24 cellular contexts compared by ENCODE assay signal in genomic region chr15:68427366-68427765, GRCh38. TPM values are rescaled to one million over a fixed set of nuclear protein-coding genes. Genes with fewer than 3 reads are reported as not detected.
DNase-seq lines count a peak whose midpoint lies in the region; ATAC-seq and TF ChIP-seq lines count a peak whose summit lies in the region.
"Had no signal": no experiment of that assay in that cellular context is flagged by ENCODE, and none has a peak within 500 bp of the region (broad histone marks: within the 10 kb centered on the region; RNA-seq: fewer than 3 reads in every experiment).

No MANE protein-coding gene starts in this region.

- H3K79me2 ChIP-seq in SK-N-SH (ENCODE audit: insufficient read depth) = no peaks in the 10 kb centered on the region; the same call in 1 of the 2 replicates

- H3K36me3 ChIP-seq in SK-N-SH (replicated peaks in 1 of 2; ENCODE audit: control insufficient read depth in 1 of 2, insufficient read depth in 2 of 2, low read length in 1 of 2) (no peaks in the 10 kb centered on the region), WERI-Rb-1 (no peaks in the 10 kb centered on the region)
- H3K36me3 ChIP-seq: esophagus muscularis mucosa, Peyer's patch, upper lobe of left lung had no signal

- no peak overlapping the region for H3K9ac ChIP-seq in SK-N-SH

- H4K20me1 ChIP-seq in SK-N-SH (ENCODE audit: insufficient read depth) = no peaks in the 10 kb centered on the region

- POLR2A ChIA-PET in SK-N-SH (lab: Yijun Ruan, JAX) = no interaction called here

- no peak for TF ChIP-seq RAD21 in SK-N-SH (IDR thresholded peaks at IDR 0.05; ENCODE audit: low read length)

- no peak overlapping the region for H2AFZ ChIP-seq in SK-N-SH (ENCODE audit: low read depth)

- DNase-seq in SK-N-SH (no peak), RPMI7951 (ENCODE audit: low read depth) (peak; percentile 27), kidney glomerular epithelial cell (lab: John Stamatoyannopoulos, UW) (peak; percentile 37), occipital lobe (lab: John Stamatoyannopoulos, UW) (no peak), SW 1271 (lab: John Stamatoyannopoulos, UW) (no peak), WERI-Rb-1 (no peak)
- DNase-seq in activated CD4-positive, CD25-positive, alpha-beta regulatory T cell (lab: John Stamatoyannopoulos, UW) = no peak
- DNase-seq: activated CD4-positive, alpha-beta T cell treated with anti-CD3 and anti-CD28 coated beads for 1 hour; activated naive CD4-positive, alpha-beta T cell treated with anti-CD3 and anti-CD28 coated beads, Interleukin-2, amount 50 U/mL, for 16 hours; CD4-positive, CD25-positive, alpha-beta regulatory T cell; DMS 273 treated with DMSO at 0.1 percent for 48 hours; effector CD8-positive, alpha-beta T cell; naive thymus-derived CD8-positive, alpha-beta T cell; NCI-H1694; NCI-H82; posterior cingulate gyrus; stimulated activated CD4-positive, alpha-beta T cell treated with anti-CD3 and anti-CD28 coated beads, Interleukin-2, amount 100 ng/mL, for 48 hours; stimulated activated naive CD8-positive, alpha-beta T cell treated with anti-CD3 and anti-CD28 coated beads, Interleukin-15, amount 100 ng/mL, for 72 hours; T-helper 9 cell; upper lobe of left lung had no signal

- TF ChIP-seq CTCF in SK-N-SH (IDR thresholded peaks at IDR 0.05) (no peak), WERI-Rb-1 (IDR thresholded peaks at IDR 0.05; ENCODE audit: low read depth, low read length) (no peak)

- H3K27me3 ChIP-seq in SK-N-SH (ENCODE audit: insufficient read depth) (peaks cover 10% of the 10 kb centered on the region), WERI-Rb-1 (ENCODE audit: insufficient read depth, low read depth, severe bottlenecking) (peaks cover 20% of the 10 kb centered on the region)

- H3K4me2 ChIP-seq in SK-N-SH = 0 out of 2 replicates have a peak overlapping the region, but pooled peaks have one; percentile 12

- H3K4me1 ChIP-seq in SK-N-SH (ENCODE audit: control insufficient read depth in 1 of 2, insufficient read depth in 2 of 2, low read depth in 1 of 2, low read length in 1 of 2) = peaks cover 0 to 11% of the 10 kb centered on the region in 2 experiments; a peak in 1 of 4 replicates

- H3K9me3 ChIP-seq in SK-N-SH (no peaks in the 10 kb centered on the region), WERI-Rb-1 (ENCODE audit: severe bottlenecking) (no peaks in the 10 kb centered on the region)
- H3K9me3 ChIP-seq: esophagus muscularis mucosa, Peyer's patch, upper lobe of left lung had no signal

- 39% methylated on average over 2 of the region's 3 CpGs for WGBS in SK-N-SH (ENCODE audit: low lambda C conversion rate)

- no peaks in the 10 kb centered on the region for H3K9me2 ChIP-seq in SK-N-SH

- H3K27ac ChIP-seq in SK-N-SH (ENCODE audit: low read depth in 2 of 2, low read length in 1 of 2) (no peak overlapping the region), WERI-Rb-1 (no peak overlapping the region)
- H3K27ac ChIP-seq: esophagus muscularis mucosa, Peyer's patch, skin epidermis, upper lobe of left lung had no signal

- no peaks in the 10 kb centered on the region for H3F3A ChIP-seq in SK-N-SH (replicated peaks; ENCODE audit: insufficient read depth)

- ATAC-seq in SK-N-SH treated with all-trans-retinoic acid at 6 μM for 48 hours = no peak
- ATAC-seq: naive thymus-derived CD8-positive, alpha-beta T cell; stimulated activated naive CD8-positive, alpha-beta T cell treated with anti-CD3 and anti-CD28 coated beads, Interleukin-15, amount 100 ng/mL, for 72 hours had no signal

- CTCF ChIA-PET in SK-N-SH (lab: Yijun Ruan, JAX) = interaction anchor here (0.5 to 1.2 kb wide), 3 partner anchors 87 to 174 kb away, joined by 3 to 4 read pairs (median 3); no protein-coding TSS in a partner anchor

- H3K4me3 ChIP-seq in SK-N-SH (ENCODE audit: low read depth in 2 of 2, low read length in 1 of 2) (no peak overlapping the region), WERI-Rb-1 (ENCODE audit: low read depth, low read length) (no peak overlapping the region)
- H3K4me3 ChIP-seq: esophagus muscularis mucosa, Peyer's patch, skin epidermis, upper lobe of left lung had no signal

- TF ChIP-seq EP300 in SK-N-SH (IDR thresholded peaks at IDR 0.05; ENCODE audit: borderline replicate concordance in 1 of 2, low read depth in 1 of 2, low read length in 1 of 2) = no peak

TF ChIP-seq in SK-N-SH, 30 proteins besides CTCF, POLR2A, EP300 and RAD21:
- TF ChIP-seq TEAD4 (IDR thresholded peaks at IDR 0.05; ENCODE audit: borderline replicate concordance, insufficient read depth) = no peak
- TF ChIP-seq, protein P1, sequence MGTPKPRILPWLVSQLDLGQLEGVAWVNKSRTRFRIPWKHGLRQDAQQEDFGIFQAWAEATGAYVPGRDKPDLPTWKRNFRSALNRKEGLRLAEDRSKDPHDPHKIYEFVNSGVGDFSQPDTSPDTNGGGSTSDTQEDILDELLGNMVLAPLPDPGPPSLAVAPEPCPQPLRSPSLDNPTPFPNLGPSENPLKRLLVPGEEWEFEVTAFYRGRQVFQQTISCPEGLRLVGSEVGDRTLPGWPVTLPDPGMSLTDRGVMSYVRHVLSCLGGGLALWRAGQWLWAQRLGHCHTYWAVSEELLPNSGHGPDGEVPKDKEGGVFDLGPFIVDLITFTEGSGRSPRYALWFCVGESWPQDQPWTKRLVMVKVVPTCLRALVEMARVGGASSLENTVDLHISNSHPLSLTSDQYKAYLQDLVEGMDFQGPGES (IDR thresholded peaks at IDR 0.05; ENCODE audit: low read depth, low read length) = no peak
- TF ChIP-seq FOXM1 (IDR thresholded peaks at IDR 0.05; ENCODE audit: low read depth) = no peak
TF ChIP-seq in SK-N-SH: peak in this region for 0.

TF ChIP-seq in SK-N-SH treated with all-trans-retinoic acid at 6 μM for 48 hours, 23 proteins besides CTCF, POLR2A, EP300 and RAD21:
- no peak for TF ChIP-seq OSR1 (CRISPR knock-in tag; IDR thresholded peaks at IDR 0.05)
- TF ChIP-seq ZNF70 (CRISPR knock-in tag; IDR thresholded peaks at IDR 0.05) = no peak
- TF ChIP-seq PPARA (CRISPR knock-in tag; IDR thresholded peaks at IDR 0.05; ENCODE audit: borderline replicate concordance) = no peak
- TF ChIP-seq ZC3H10 (CRISPR knock-in tag; IDR thresholded peaks at IDR 0.05) = no peak
- TF ChIP-seq PATZ1 (CRISPR knock-in tag; IDR thresholded peaks at IDR 0.05; ENCODE audit: borderline replicate concordance) = no peak
- TF ChIP-seq SNAI2 (CRISPR knock-in tag; IDR thresholded peaks at IDR 0.05) = no peak
- TF ChIP-seq CSDC2 (CRISPR knock-in tag; IDR thresholded peaks at IDR 0.05) = no peak
- TF ChIP-seq GLIS3 (CRISPR knock-in tag; IDR thresholded peaks at IDR 0.05) = no peak
- no peak for TF ChIP-seq ZFP3 (CRISPR knock-in tag; IDR thresholded peaks at IDR 0.05)
- no peak for TF ChIP-seq TOX (CRISPR knock-in tag; IDR thresholded peaks at IDR 0.05; ENCODE audit: borderline replicate concordance)
- no peak for TF ChIP-seq ZNF8 (CRISPR knock-in tag; IDR thresholded peaks at IDR 0.05)
- no peak for TF ChIP-seq POU6F1 (CRISPR knock-in tag; IDR thresholded peaks at IDR 0.05; ENCODE audit: borderline replicate concordance, low read depth)
- TF ChIP-seq, protein P2, sequence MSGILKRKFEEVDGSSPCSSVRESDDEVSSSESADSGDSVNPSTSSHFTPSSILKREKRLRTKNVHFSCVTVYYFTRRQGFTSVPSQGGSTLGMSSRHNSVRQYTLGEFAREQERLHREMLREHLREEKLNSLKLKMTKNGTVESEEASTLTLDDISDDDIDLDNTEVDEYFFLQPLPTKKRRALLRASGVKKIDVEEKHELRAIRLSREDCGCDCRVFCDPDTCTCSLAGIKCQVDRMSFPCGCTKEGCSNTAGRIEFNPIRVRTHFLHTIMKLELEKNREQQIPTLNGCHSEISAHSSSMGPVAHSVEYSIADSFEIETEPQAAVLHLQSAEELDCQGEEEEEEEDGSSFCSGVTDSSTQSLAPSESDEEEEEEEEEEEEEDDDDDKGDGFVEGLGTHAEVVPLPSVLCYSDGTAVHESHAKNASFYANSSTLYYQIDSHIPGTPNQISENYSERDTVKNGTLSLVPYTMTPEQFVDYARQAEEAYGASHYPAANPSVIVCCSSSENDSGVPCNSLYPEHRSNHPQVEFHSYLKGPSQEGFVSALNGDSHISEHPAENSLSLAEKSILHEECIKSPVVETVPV (CRISPR knock-in tag; IDR thresholded peaks at IDR 0.05) = no peak
- TF ChIP-seq BACH2 (CRISPR knock-in tag; IDR thresholded peaks at IDR 0.05; ENCODE audit: borderline replicate concordance) = no peak
- no peak for TF ChIP-seq ARNTL (CRISPR knock-in tag; IDR thresholded peaks at IDR 0.05; ENCODE audit: borderline replicate concordance, low read depth)
- no peak for TF ChIP-seq RARB (CRISPR knock-in tag; IDR thresholded peaks at IDR 0.05)

RNA-seq across cellular contexts. Expression of gene ITGA11, which starts 4.6 kb away (rescaled TPM):
- polyA plus RNA-seq in SK-N-SH (2012; rRNA removed) = 0.49 and 0.52 TPM in 2 replicates
- 0.29 and 0.53 TPM in 2 replicates for polyA plus RNA-seq in SK-N-SH (2012; cell fraction: cytosol; rRNA removed)
- polyA plus RNA-seq in SK-N-SH (2012; cell fraction: nucleus; rRNA removed) = 1.0 and 1.1 TPM in 2 replicates
- total RNA-seq in RPMI7951 (2014; rRNA removed; shearing (Covaris generic)) = 90.7 and 102 TPM in 2 replicates
- total RNA-seq in occipital lobe = 0.62 TPM
- total RNA-seq: CD4-positive, CD25-positive, alpha-beta regulatory T cell had no signal

Comparison
In these comparisons a context has a peak if more than half of its experiments do, and no peak if none do; other contexts are left out.
1. DNase-seq: peak in RPMI7951 (single experiment) and kidney glomerular epithelial cell (single experiment); none in SK-N-SH (single experiment), occipital lobe (single experiment), activated CD4-positive, CD25-positive, alpha-beta regulatory T cell (0 of 4), SW 1271 (0 of 2) and WERI-Rb-1 (single experiment).
2. RNA of gene ITGA11, which starts 4.6 kb away (total RNA-seq): 90.7 to 102 TPM in RPMI7951; 0.62 TPM in occipital lobe (single experiment); every median in the first group is over 10 times any median in the second.